8 cellular contexts compared by ENCODE assay signal in genomic region chr14:75175677-75176141, GRCh38. TPM values are rescaled to one million over a fixed set of nuclear protein-coding genes. Genes with fewer than 3 reads are reported as not detected.
DNase-seq lines count a peak whose midpoint lies in the region; ATAC-seq and TF ChIP-seq lines count a peak whose summit lies in the region.

No MANE protein-coding gene starts in this region.

- dilution Hi-C loops in mammary epithelial cell (cut with HindIII; ENCODE audit: low sequenced_read_pairs), result no loop called here

- intact Hi-C loops in activated CD4-positive, alpha-beta T cell treated with anti-CD3 and anti-CD28 coated beads for 36 hours (cut with DNase I, micrococcal nuclease), result loop anchor here (1.0 to 10.0 kb wide), 20 partner anchors 16 to 976 kb away; partner anchors contain the start of genes EIF2B2 (in 2 of the 2), FOS (in 2 of the 2), TTLL5 (in 2 of the 2) and ACYP1 (in 1 of the 2)
- intact Hi-C loops in mammary epithelial cell (cut with micrococcal nuclease), result loop anchor here (1.0 to 5.0 kb wide), 6 partner anchors 43 to 120 kb away; partner anchors contain the start of gene FOS

- H3K4me1 ChIP-seq in mammary epithelial cell (ENCODE audit: insufficient read depth, low read length), result peaks cover 13% of the 10 kb centered on the region

- H2AFZ ChIP-seq in mammary epithelial cell (ENCODE audit: low read depth, low read length), result peak overlapping the region; percentile 85

- no peaks in the 10 kb centered on the region for H3K9me3 ChIP-seq in mammary epithelial cell (replicated peaks; ENCODE audit: insufficient read depth, low read length)

- peaks cover 57% of the 10 kb centered on the region for H3K79me2 ChIP-seq in mammary epithelial cell (ENCODE audit: insufficient read depth, low read length)

- peak overlapping the region; percentile 95 for H3K9ac ChIP-seq in mammary epithelial cell (ENCODE audit: insufficient read depth, low read length)

- TF ChIP-seq CTCF in mammary epithelial cell (conservative IDR thresholded peaks at IDR 0.05 in 1 of 2, IDR thresholded peaks at IDR 0.05 in 1 of 2; ENCODE audit: extremely low read depth in 1 of 2, insufficient read depth in 1 of 2, low read depth in 1 of 2, low read length in 2 of 2), result no peak

- H4K20me1 ChIP-seq in mammary epithelial cell (ENCODE audit: insufficient read depth, low read length), result no peaks in the 10 kb centered on the region

- H3K27me3 Mint-ChIP-seq in activated CD4-positive, alpha-beta T cell treated with anti-CD3 and anti-CD28 coated beads for 36 hours, result no peaks in the 10 kb centered on the region
- H3K27me3 Mint-ChIP-seq in naive B cell, result no peaks in the 10 kb centered on the region

- no peaks in the 10 kb centered on the region for H3K9me3 Mint-ChIP-seq in activated CD4-positive, alpha-beta T cell treated with anti-CD3 and anti-CD28 coated beads for 36 hours (ENCODE audit: low read depth)
- no peaks in the 10 kb centered on the region for H3K9me3 Mint-ChIP-seq in naive B cell

- peak; percentile 7 for ATAC-seq in activated CD4-positive, alpha-beta T cell treated with anti-CD3 and anti-CD28 coated beads for 36 hours
- ATAC-seq in naive B cell (ENCODE audit: low read depth in 2 of 2) (peak in 1 of 2 donors; percentile 9), GM21717 (IDR thresholded peaks at IDR 0.05; ENCODE audit: unreplicated experiment) (no peak)

- H3K36me3 Mint-ChIP-seq in activated CD4-positive, alpha-beta T cell treated with anti-CD3 and anti-CD28 coated beads for 36 hours (ENCODE audit: low read depth), result peaks cover 6% of the 10 kb centered on the region
- no peaks in the 10 kb centered on the region for H3K36me3 Mint-ChIP-seq in naive B cell

- DNase-seq in activated CD4-positive, alpha-beta T cell treated with anti-CD3 and anti-CD28 coated beads for 36 hours, result no peak
- DNase-seq in activated CD4-positive, alpha-beta T cell treated with anti-CD3 and anti-CD28 coated beads, Interleukin-2, amount 50 U/mL, for 48 hours, result no peak
- DNase-seq in HS-5 (ENCODE audit: low read depth), result peak; percentile 3
- peak; percentile 75 for DNase-seq in mammary epithelial cell
- no peak for DNase-seq in naive B cell
- no peak for DNase-seq in NCI-H1105 (lab: John Stamatoyannopoulos, UW)
- no peak for DNase-seq in DMS53 treated with DMSO at 0.1 percent for 48 hours (lab: John Stamatoyannopoulos, UW; ENCODE audit: unreplicated experiment)

- H3K4me3 ChIP-seq in mammary epithelial cell (replicated peaks in 1 of 3; ENCODE audit: insufficient read depth in 1 of 3, low read depth in 2 of 3, low read length in 3 of 3), result peak overlapping the region; percentile 60 to 87 (median 80)

- H3K27ac Mint-ChIP-seq in activated CD4-positive, alpha-beta T cell treated with anti-CD3 and anti-CD28 coated beads for 36 hours, result peak overlapping the region; percentile 95
- H3K27ac Mint-ChIP-seq in naive B cell, result peak overlapping the region; percentile 98 to 100 (median 100)

- H3K4me2 ChIP-seq in mammary epithelial cell (ENCODE audit: insufficient read depth, low read depth, low read length), result peak overlapping the region; percentile 98

- CTCF ChIA-PET in activated CD4-positive, alpha-beta T cell treated with anti-CD3 and anti-CD28 coated beads for 36 hours (lab: Charles Lee), result interaction anchor here (0.6 to 1.5 kb wide), 6 partner anchors 83 to 677 kb away, joined by 3 to 7 read pairs (median 3); no protein-coding TSS in a partner anchor
- CTCF ChIA-PET in mammary epithelial cell (lab: Charles Lee; ENCODE audit: low non-redundant PET), result no interaction called here

- peak overlapping the region; percentile 98 for H3K27ac ChIP-seq in mammary epithelial cell (ENCODE audit: insufficient read depth, low read depth, low read length)

- H3K4me3 Mint-ChIP-seq in activated CD4-positive, alpha-beta T cell treated with anti-CD3 and anti-CD28 coated beads for 36 hours, result peak overlapping the region; percentile 94
- peak overlapping the region; percentile 92 to 98 (median 96) for H3K4me3 Mint-ChIP-seq in naive B cell

- H3K4me1 Mint-ChIP-seq in activated CD4-positive, alpha-beta T cell treated with anti-CD3 and anti-CD28 coated beads for 36 hours, result peaks cover 43% of the 10 kb centered on the region
- peaks cover 27 to 44% (median 29%) of the 10 kb centered on the region in 3 donors for H3K4me1 Mint-ChIP-seq in naive B cell

- H3K36me3 ChIP-seq in mammary epithelial cell (ENCODE audit: insufficient read depth, low read length), result no peaks in the 10 kb centered on the region

- BruUV-seq in mammary epithelial cell (replicated peaks; lab: Mats Ljungman, UMichigan), result no TSS peak

- H3K27me3 ChIP-seq in mammary epithelial cell (ENCODE audit: insufficient read depth, low read length), result no peaks in the 10 kb centered on the region

- POLR2A ChIA-PET in activated CD4-positive, alpha-beta T cell treated with anti-CD3 and anti-CD28 coated beads for 36 hours (lab: Charles Lee), result interaction anchor here (0.6 to 1.0 kb wide), 7 partner anchors 18 to 486 kb away, joined by 3 to 6 read pairs (median 4); no protein-coding TSS in a partner anchor

- in situ Hi-C loops in mammary epithelial cell (cut with MboI; ENCODE audit: low sequenced_read_pairs in 2 of 2), result no loop called here

- WGBS in mammary epithelial cell (ENCODE audit: low coverage, missing lambda C conversion rate), result 0% methylated on average over 4 of the region's 10 CpGs

RNA-seq across cellular contexts. Expression of gene TMED10, which starts 0.7 kb away (rescaled TPM):
- 100 to 1,000 TPM; 179 to 253 TPM for total RNA-seq in activated CD4-positive, alpha-beta T cell treated with anti-CD3 and anti-CD28 coated beads for 36 hours
- total RNA-seq in mammary epithelial cell, result 100 to 1,000 TPM; 389 to 397 TPM
- polyA plus RNA-seq in mammary epithelial cell (385 TPM), naive B cell (ENCODE audit: low read depth in 6 of 6) (100 to 1,000 TPM; 228 to 283 (median 252) TPM)
- 522 TPM for polyA minus RNA-seq in mammary epithelial cell

RNA-seq across cellular contexts. Expression of gene NEK9, which starts 48.9 kb away (rescaled TPM):
- total RNA-seq in activated CD4-positive, alpha-beta T cell treated with anti-CD3 and anti-CD28 coated beads for 36 hours, result 10 to 100 TPM; 45.2 to 58.7 TPM
- 10 to 100 TPM; 31.7 to 58.0 TPM for total RNA-seq in mammary epithelial cell
- polyA plus RNA-seq in mammary epithelial cell (17.7 TPM), naive B cell (ENCODE audit: low read depth in 6 of 6) (10 to 100 TPM in 5 of 6 donors, 1 to 10 TPM in 1; 9.4 to 22.7 (median 16.1) TPM)
- polyA minus RNA-seq in mammary epithelial cell, result 54.9 TPM

Comparison
In these comparisons a context has a peak if more than half of its experiments do, and no peak if none do; other contexts are left out.
1. DNase-seq: peak in HS-5 (single experiment) and mammary epithelial cell (single experiment); none in activated CD4-positive, alpha-beta T cell treated with anti-CD3 and anti-CD28 coated beads for 36 hours (single experiment), activated CD4-positive, alpha-beta T cell treated with anti-CD3 and anti-CD28 coated beads, Interleukin-2, amount 50 U/mL, for 48 hours (0 of 2), naive B cell (single experiment), NCI-H1105 (single experiment) and DMS53 treated with DMSO at 0.1 percent for 48 hours (single experiment).